1 cellular context compared by ENCODE assay signal in the genomic region with DNA sequence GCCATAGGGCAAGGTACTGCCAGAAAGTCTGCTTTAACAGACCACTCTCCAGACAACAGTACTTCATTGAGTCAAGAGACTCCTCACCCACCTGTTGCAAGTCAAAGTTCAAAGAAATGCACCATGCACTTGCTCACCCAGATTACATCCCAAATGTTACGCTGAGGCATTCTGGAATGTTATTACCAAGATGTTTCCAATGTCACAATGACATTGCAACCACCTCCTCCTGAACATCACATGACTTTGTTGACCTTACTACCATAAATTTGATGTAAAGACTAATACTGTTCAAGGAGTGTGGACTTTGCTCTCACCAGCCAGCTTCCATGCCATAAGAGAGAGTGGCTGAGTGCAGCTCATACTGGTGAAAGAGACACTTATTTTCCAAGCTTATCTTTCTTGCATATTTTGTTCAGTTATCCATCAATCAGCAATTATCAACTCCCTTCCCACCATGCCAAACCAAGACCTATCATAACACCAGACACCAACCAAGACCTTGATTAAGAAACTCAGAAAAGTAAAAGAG.
TF ChIP-seq lines count a peak whose summit lies in the region.

No MANE protein-coding gene starts in this region.

TF ChIP-seq in HepG2, 621 proteins besides CTCF, POLR2A, EP300 and RAD21 (continued from another document):
- TF ChIP-seq BRCA1 (CRISPR knock-in tag; IDR thresholded peaks at IDR 0.05) (no peak), ZMYM2 (CRISPR knock-in tag; IDR thresholded peaks at IDR 0.05) (0 out of 2 replicates have a peak, but pooled peaks have one; percentile 24), TBX3 (IDR thresholded peaks at IDR 0.05; ENCODE audit: borderline replicate concordance) (peak; percentile 53), POGZ (CRISPR knock-in tag; IDR thresholded peaks at IDR 0.05) (peak; percentile 61), ZBTB7B (CRISPR knock-in tag; IDR thresholded peaks at IDR 0.05) (peak; percentile 54; the same call in 1 of the 2 replicates), HCFC1 (IDR thresholded peaks at IDR 0.05; ENCODE audit: low read depth, low read length) (no peak), ZNF670 (CRISPR knock-in tag; IDR thresholded peaks at IDR 0.05; ENCODE audit: borderline replicate concordance) (0 out of 2 replicates have a peak, but pooled peaks have one; percentile 49), ZZZ3 (CRISPR knock-in tag; IDR thresholded peaks at IDR 0.05; ENCODE audit: borderline replicate concordance) (no peak), GFI1 (CRISPR knock-in tag; IDR thresholded peaks at IDR 0.05; ENCODE audit: borderline replicate concordance) (peak; percentile 64), ZNF124 (CRISPR knock-in tag; IDR thresholded peaks at IDR 0.05) (peak; percentile 83; the same call in 1 of the 2 replicates), ZNF816 (CRISPR knock-in tag; IDR thresholded peaks at IDR 0.05; ENCODE audit: borderline replicate concordance) (no peak), NFRKB (IDR thresholded peaks at IDR 0.05) (no peak), ZNF749 (CRISPR knock-in tag; IDR thresholded peaks at IDR 0.05; ENCODE audit: borderline replicate concordance) (no peak), GATA4 (IDR thresholded peaks at IDR 0.05; ENCODE audit: borderline replicate concordance, low read depth) (peak; percentile 51; the same call in 1 of the 2 replicates), CBFB (CRISPR knock-in tag; IDR thresholded peaks at IDR 0.05) (peak; percentile 50; the same call in 1 of the 2 replicates), ZNF777 (CRISPR knock-in tag; IDR thresholded peaks at IDR 0.05) (no peak), ZFP36 (IDR thresholded peaks at IDR 0.05; ENCODE audit: borderline replicate concordance, low read depth, low read length, partially characterized antibody) (no peak), FOXO1 (CRISPR knock-in tag; IDR thresholded peaks at IDR 0.05) (peak; percentile 69), DMAP1 (CRISPR knock-in tag; IDR thresholded peaks at IDR 0.05) (peak; percentile 50; the same call in 1 of the 2 replicates), SALL1 (CRISPR knock-in tag; IDR thresholded peaks at IDR 0.05) (peak; percentile 84), MEIS2 (CRISPR knock-in tag; IDR thresholded peaks at IDR 0.05) (no peak), ZIK1 (CRISPR knock-in tag; IDR thresholded peaks at IDR 0.05; ENCODE audit: borderline replicate concordance, low read depth) (no peak), BHLHE40 (IDR thresholded peaks at IDR 0.05; ENCODE audit: low read length) (peak; percentile 81), HIVEP1 (CRISPR knock-in tag; IDR thresholded peaks at IDR 0.05) (no peak), PRPF4 (IDR thresholded peaks at IDR 0.05; ENCODE audit: low read depth, low read length, poor library complexity, severe bottlenecking) (no peak), ZNF292 (CRISPR knock-in tag; IDR thresholded peaks at IDR 0.05; ENCODE audit: borderline replicate concordance, low read depth) (no peak), SMAD3 (CRISPR knock-in tag; IDR thresholded peaks at IDR 0.05) (peak; percentile 80; the same call in 1 of the 2 replicates), RCOR2 (CRISPR knock-in tag; IDR thresholded peaks at IDR 0.05) (peak; percentile 92), GTF3A (CRISPR knock-in tag; conservative IDR thresholded peaks at IDR 0.05) (0 out of 2 replicates have a peak, but pooled peaks have one; percentile 18), ZBTB7A (CRISPR knock-in tag; IDR thresholded peaks at IDR 0.05) (no peak)
- TF ChIP-seq, protein P1, sequence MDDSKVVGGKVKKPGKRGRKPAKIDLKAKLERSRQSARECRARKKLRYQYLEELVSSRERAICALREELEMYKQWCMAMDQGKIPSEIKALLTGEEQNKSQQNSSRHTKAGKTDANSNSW (CRISPR knock-in tag; IDR thresholded peaks at IDR 0.05; ENCODE audit: borderline replicate concordance), result no peak
- TF ChIP-seq, protein P2, sequence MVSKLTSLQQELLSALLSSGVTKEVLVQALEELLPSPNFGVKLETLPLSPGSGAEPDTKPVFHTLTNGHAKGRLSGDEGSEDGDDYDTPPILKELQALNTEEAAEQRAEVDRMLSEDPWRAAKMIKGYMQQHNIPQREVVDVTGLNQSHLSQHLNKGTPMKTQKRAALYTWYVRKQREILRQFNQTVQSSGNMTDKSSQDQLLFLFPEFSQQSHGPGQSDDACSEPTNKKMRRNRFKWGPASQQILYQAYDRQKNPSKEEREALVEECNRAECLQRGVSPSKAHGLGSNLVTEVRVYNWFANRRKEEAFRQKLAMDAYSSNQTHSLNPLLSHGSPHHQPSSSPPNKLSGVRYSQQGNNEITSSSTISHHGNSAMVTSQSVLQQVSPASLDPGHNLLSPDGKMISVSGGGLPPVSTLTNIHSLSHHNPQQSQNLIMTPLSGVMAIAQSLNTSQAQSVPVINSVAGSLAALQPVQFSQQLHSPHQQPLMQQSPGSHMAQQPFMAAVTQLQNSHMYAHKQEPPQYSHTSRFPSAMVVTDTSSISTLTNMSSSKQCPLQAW (CRISPR knock-in tag; IDR thresholded peaks at IDR 0.05), result no peak
- TF ChIP-seq, protein P3, sequence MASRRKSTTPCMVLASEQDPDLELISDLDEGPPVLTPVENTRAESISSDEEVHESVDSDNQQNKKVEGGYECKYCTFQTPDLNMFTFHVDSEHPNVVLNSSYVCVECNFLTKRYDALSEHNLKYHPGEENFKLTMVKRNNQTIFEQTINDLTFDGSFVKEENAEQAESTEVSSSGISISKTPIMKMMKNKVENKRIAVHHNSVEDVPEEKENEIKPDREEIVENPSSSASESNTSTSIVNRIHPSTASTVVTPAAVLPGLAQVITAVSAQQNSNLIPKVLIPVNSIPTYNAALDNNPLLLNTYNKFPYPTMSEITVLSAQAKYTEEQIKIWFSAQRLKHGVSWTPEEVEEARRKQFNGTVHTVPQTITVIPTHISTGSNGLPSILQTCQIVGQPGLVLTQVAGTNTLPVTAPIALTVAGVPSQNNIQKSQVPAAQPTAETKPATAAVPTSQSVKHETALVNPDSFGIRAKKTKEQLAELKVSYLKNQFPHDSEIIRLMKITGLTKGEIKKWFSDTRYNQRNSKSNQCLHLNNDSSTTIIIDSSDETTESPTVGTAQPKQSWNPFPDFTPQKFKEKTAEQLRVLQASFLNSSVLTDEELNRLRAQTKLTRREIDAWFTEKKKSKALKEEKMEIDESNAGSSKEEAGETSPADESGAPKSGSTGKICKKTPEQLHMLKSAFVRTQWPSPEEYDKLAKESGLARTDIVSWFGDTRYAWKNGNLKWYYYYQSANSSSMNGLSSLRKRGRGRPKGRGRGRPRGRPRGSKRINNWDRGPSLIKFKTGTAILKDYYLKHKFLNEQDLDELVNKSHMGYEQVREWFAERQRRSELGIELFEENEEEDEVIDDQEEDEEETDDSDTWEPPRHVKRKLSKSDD (CRISPR knock-in tag; IDR thresholded peaks at IDR 0.05; ENCODE audit: low read depth), result no peak; the same call in 1 of the 2 replicates
- TF ChIP-seq, protein P4, sequence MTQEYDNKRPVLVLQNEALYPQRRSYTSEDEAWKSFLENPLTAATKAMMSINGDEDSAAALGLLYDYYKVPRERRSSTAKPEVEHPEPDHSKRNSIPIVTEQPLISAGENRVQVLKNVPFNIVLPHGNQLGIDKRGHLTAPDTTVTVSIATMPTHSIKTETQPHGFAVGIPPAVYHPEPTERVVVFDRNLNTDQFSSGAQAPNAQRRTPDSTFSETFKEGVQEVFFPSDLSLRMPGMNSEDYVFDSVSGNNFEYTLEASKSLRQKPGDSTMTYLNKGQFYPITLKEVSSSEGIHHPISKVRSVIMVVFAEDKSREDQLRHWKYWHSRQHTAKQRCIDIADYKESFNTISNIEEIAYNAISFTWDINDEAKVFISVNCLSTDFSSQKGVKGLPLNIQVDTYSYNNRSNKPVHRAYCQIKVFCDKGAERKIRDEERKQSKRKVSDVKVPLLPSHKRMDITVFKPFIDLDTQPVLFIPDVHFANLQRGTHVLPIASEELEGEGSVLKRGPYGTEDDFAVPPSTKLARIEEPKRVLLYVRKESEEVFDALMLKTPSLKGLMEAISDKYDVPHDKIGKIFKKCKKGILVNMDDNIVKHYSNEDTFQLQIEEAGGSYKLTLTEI (CRISPR knock-in tag; conservative IDR thresholded peaks at IDR 0.05), result no peak
- TF ChIP-seq, protein P5, sequence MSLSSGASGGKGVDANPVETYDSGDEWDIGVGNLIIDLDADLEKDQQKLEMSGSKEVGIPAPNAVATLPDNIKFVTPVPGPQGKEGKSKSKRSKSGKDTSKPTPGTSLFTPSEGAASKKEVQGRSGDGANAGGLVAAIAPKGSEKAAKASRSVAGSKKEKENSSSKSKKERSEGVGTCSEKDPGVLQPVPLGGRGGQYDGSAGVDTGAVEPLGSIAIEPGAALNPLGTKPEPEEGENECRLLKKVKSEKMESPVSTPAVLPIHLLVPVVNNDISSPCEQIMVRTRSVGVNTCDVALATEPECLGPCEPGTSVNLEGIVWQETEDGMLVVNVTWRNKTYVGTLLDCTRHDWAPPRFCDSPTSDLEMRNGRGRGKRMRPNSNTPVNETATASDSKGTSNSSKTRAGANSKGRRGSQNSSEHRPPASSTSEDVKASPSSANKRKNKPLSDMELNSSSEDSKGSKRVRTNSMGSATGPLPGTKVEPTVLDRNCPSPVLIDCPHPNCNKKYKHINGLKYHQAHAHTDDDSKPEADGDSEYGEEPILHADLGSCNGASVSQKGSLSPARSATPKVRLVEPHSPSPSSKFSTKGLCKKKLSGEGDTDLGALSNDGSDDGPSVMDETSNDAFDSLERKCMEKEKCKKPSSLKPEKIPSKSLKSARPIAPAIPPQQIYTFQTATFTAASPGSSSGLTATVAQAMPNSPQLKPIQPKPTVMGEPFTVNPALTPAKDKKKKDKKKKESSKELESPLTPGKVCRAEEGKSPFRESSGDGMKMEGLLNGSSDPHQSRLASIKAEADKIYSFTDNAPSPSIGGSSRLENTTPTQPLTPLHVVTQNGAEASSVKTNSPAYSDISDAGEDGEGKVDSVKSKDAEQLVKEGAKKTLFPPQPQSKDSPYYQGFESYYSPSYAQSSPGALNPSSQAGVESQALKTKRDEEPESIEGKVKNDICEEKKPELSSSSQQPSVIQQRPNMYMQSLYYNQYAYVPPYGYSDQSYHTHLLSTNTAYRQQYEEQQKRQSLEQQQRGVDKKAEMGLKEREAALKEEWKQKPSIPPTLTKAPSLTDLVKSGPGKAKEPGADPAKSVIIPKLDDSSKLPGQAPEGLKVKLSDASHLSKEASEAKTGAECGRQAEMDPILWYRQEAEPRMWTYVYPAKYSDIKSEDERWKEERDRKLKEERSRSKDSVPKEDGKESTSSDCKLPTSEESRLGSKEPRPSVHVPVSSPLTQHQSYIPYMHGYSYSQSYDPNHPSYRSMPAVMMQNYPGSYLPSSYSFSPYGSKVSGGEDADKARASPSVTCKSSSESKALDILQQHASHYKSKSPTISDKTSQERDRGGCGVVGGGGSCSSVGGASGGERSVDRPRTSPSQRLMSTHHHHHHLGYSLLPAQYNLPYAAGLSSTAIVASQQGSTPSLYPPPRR (CRISPR knock-in tag; IDR thresholded peaks at IDR 0.05; ENCODE audit: borderline replicate concordance), result peak; percentile 64; the same call in 1 of the 2 replicates
- TF ChIP-seq, protein P6, sequence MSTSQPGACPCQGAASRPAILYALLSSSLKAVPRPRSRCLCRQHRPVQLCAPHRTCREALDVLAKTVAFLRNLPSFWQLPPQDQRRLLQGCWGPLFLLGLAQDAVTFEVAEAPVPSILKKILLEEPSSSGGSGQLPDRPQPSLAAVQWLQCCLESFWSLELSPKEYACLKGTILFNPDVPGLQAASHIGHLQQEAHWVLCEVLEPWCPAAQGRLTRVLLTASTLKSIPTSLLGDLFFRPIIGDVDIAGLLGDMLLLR (CRISPR knock-in tag; IDR thresholded peaks at IDR 0.05), result no peak
